In genomic region chr15:96330450-96331140, GRCh38 we compare ENCODE assay signal across 8 cellular contexts. TPM values are rescaled to one million over a fixed set of nuclear protein-coding genes. Genes with fewer than 3 reads are reported as not detected.
DNase-seq lines count a peak whose midpoint lies in the region; ATAC-seq, FAIRE-seq and TF ChIP-seq lines count a peak whose summit lies in the region.

Gene NR2F2, plus strand, starts transcription at chr15:96330700. Its CDS starts 1,406 bp downstream, at chr15:96332106.

- under 1% methylated on average over 77 of the region's 78 CpGs for WGBS in HUES64

- H3K36me3 ChIP-seq in HUES64 (ENCODE audit: insufficient read depth, low read length) (no peaks in the 10 kb centered on the region; the same call in 1 of the 2 replicates), PC-3 (ENCODE audit: low read depth, low read length) (peaks cover 19% of the 10 kb centered on the region), parathyroid adenoma (ENCODE audit: control insufficient read depth, insufficient read depth, low read length) (no peaks in the 10 kb centered on the region)

- BruUV-seq in PC-3 (replicated peaks; lab: Mats Ljungman, UMichigan), result no TSS peak

- H3K27me3 ChIP-seq in HUES64 (ENCODE audit: insufficient read depth, low read length), result peaks cover 95% of the 10 kb centered on the region
- no peaks in the 10 kb centered on the region for H3K27me3 ChIP-seq in PC-3 (ENCODE audit: low read length)
- H3K27me3 ChIP-seq in parathyroid adenoma (ENCODE audit: control insufficient read depth, insufficient read depth, low read length), result no peaks in the 10 kb centered on the region

- TF ChIP-seq CTCF in PC-3 (conservative IDR thresholded peaks at IDR 0.05; ENCODE audit: low read depth, low read length), result no peak
- no peak for TF ChIP-seq CTCF in parathyroid adenoma (IDR thresholded peaks at IDR 0.05)
- no peak for TF ChIP-seq CTCF in D721Med (IDR thresholded peaks at IDR 0.05; ENCODE audit: insufficient read depth, missing control alignments)

- no peak within 1 kb of the TSS for H3K27ac ChIP-seq in HUES64 (ENCODE audit: low read depth, low read length)
- peak within 1 kb of the TSS; percentile 97 for H3K27ac ChIP-seq in PC-3 (ENCODE audit: low read length)
- peak within 1 kb of the TSS; percentile 97 for H3K27ac ChIP-seq in parathyroid adenoma

- H3K4me2 ChIP-seq in PC-3 (ENCODE audit: low read length) (peak within 1 kb of the TSS; percentile 97), parathyroid adenoma (ENCODE audit: low read length) (peak within 1 kb of the TSS; percentile 87)

- H4K20me1 ChIP-seq in PC-3 (ENCODE audit: low read length), result peaks cover 20% of the 10 kb centered on the region

- H3K4me1 ChIP-seq in HUES64 (ENCODE audit: insufficient read depth, low read length), result peaks cover 50% of the 10 kb centered on the region
- H3K4me1 ChIP-seq in PC-3 (ENCODE audit: insufficient read depth, low read length), result peaks cover 21% of the 10 kb centered on the region
- H3K4me1 ChIP-seq in parathyroid adenoma, result no peaks in the 10 kb centered on the region

- peaks cover 5% of the 10 kb centered on the region for H3F3A ChIP-seq in PC-3 (ENCODE audit: low read length, unreplicated experiment)

- H3K9ac ChIP-seq in HUES64 (ENCODE audit: low read depth, low read length) (peak within 1 kb of the TSS; percentile 42; the same call in 1 of the 2 replicates), PC-3 (ENCODE audit: low read length) (peak within 1 kb of the TSS; percentile 97), parathyroid adenoma (peak within 1 kb of the TSS; percentile 89)

- H3K9me3 ChIP-seq in HUES64 (ENCODE audit: insufficient read depth, low read depth, low read length), result no peaks in the 10 kb centered on the region
- no peaks in the 10 kb centered on the region for H3K9me3 ChIP-seq in PC-3 (ENCODE audit: low read length)
- no peaks in the 10 kb centered on the region for H3K9me3 ChIP-seq in parathyroid adenoma (ENCODE audit: control insufficient read depth, low read length)

- H2AFZ ChIP-seq in PC-3 (ENCODE audit: low read length) (peak within 1 kb of the TSS; percentile 65), parathyroid adenoma (peak within 1 kb of the TSS; percentile 78)

- H3K9me2 ChIP-seq in PC-3 (replicated peaks; ENCODE audit: low read length), result no peaks in the 10 kb centered on the region

- CTCF ChIA-PET in PC-3 (lab: Charles Lee), result interaction anchor here (0.6 kb wide), 2 partner anchors 10 to 666 kb away, joined by 6 read pairs; no protein-coding TSS in a partner anchor

- POLR2A ChIA-PET in PC-3 (lab: Charles Lee; ENCODE audit: unreplicated experiment), result interaction anchor here (0.6 kb wide), 3 partner anchors 10 to 1063 kb away, joined by 3 to 4 read pairs (median 3); no protein-coding TSS in a partner anchor

- DNase-seq in COLO829 (ENCODE audit: low spot score) (peak; percentile 92), PC-3 (peak; percentile 97), anterior cingulate cortex (lab: John Stamatoyannopoulos, UW) (peak in 49 of 58 donors; percentile 9 to 74 (median 48)), left cardiac atrium (peak; percentile 98), D721Med (ENCODE audit: insufficient read length, low spot score) (no peak)

- H3K79me2 ChIP-seq in PC-3 (ENCODE audit: low read length), result peaks cover 92% of the 10 kb centered on the region
- H3K79me2 ChIP-seq in parathyroid adenoma, result peaks cover 34% of the 10 kb centered on the region

- ATAC-seq in GM21367 (IDR thresholded peaks at IDR 0.05; ENCODE audit: unreplicated experiment), result peak; percentile 59
- ATAC-seq in PC-3, result peak; percentile 50
- peak; percentile 71 to 72 for ATAC-seq in left cardiac atrium

- intact Hi-C loops in PC-3 (cut with micrococcal nuclease), result no loop called here
- intact Hi-C loops in left cardiac atrium (cut with DNase I), result no loop called here

- no peak for FAIRE-seq in D721Med (lab: Jason Lieb, UNC)

- H3K4me3 ChIP-seq in HUES64 (ENCODE audit: low read length) (peak within 1 kb of the TSS; percentile 62), PC-3 (ENCODE audit: low read length) (peak within 1 kb of the TSS; percentile 89), parathyroid adenoma (ENCODE audit: low read depth, low read length) (peak within 1 kb of the TSS; percentile 88)

RNA-seq across cellular contexts. Expression of gene NR2F2, which starts in this region (rescaled TPM):
- 5.0 TPM for polyA plus RNA-seq in HUES64 (2013, experiment 1 of 2)
- polyA plus RNA-seq in HUES64 (2013, experiment 2 of 2), result 8.1 TPM
- total RNA-seq in PC-3 (2014; rRNA removed) (19.0 and 19.6 TPM in 2 replicates), left cardiac atrium (10 to 100 TPM; 41.2 to 43.5 TPM)

Comparison
In these comparisons a context has a peak if more than half of its experiments do, and no peak if none do; other contexts are left out.
1. H3K9ac ChIP-seq: peak in every context shown above with its lines; median percentile 97 in PC-3; 89 in parathyroid adenoma; 42 in HUES64.